In genomic region chr6:121522771-121523386, GRCh38 we compare ENCODE assay signal across 15 cellular contexts.
DNase-seq lines count a peak whose midpoint lies in the region; FAIRE-seq and TF ChIP-seq lines count a peak whose summit lies in the region.
"Had no signal": no experiment of that assay in that cellular context is flagged by ENCODE, and none has a peak within 500 bp of the region (broad histone marks: within the 10 kb centered on the region; RNA-seq: fewer than 3 reads in every experiment).

No MANE protein-coding gene starts in this region.

- peak overlapping the region; percentile 100 for H3K27ac ChIP-seq in endothelial cell of umbilical vein (ENCODE audit: insufficient read depth, low read depth, low read length)
- peak overlapping the region; percentile 8 for H3K27ac ChIP-seq in neural cell (ENCODE audit: low read length)
- H3K27ac ChIP-seq in uterus: peak overlapping the region; percentile 78 to 79
- H3K27ac ChIP-seq: 22Rv1, HL-60 had no signal

- peak overlapping the region in 1 of 3 experiments; percentile 20 for H3K4me3 ChIP-seq in endothelial cell of umbilical vein (replicated peaks in 1 of 3; ENCODE audit: insufficient read depth in 1 of 3, low read depth in 1 of 3, low read length in 3 of 3)
- no peak overlapping the region for H3K4me3 ChIP-seq in neural cell (ENCODE audit: low read length)
- peak overlapping the region; percentile 2 to 18 for H3K4me3 ChIP-seq in uterus

- peaks cover 48% of the 10 kb centered on the region for H3K4me1 ChIP-seq in endothelial cell of umbilical vein (ENCODE audit: control insufficient read depth, extremely low read depth, insufficient read depth, low read length)
- peaks cover 0 to 4% of the 10 kb centered on the region in 2 donors for H3K4me1 ChIP-seq in uterus

- H3K9me3 ChIP-seq in endothelial cell of umbilical vein (replicated peaks; ENCODE audit: control insufficient read depth, insufficient read depth, low read length): no peaks in the 10 kb centered on the region
- H3K9me3 ChIP-seq in neural cell (ENCODE audit: low read length): no peaks in the 10 kb centered on the region
- H3K9me3 ChIP-seq in uterus: no peaks in the 10 kb centered on the region

- no peak for FAIRE-seq in endothelial cell of umbilical vein (lab: Jason Lieb, UNC)

- TF ChIP-seq RAD21 in neural cell (conservative IDR thresholded peaks at IDR 0.05): no peak

- POLR2A ChIA-PET in endothelial cell of umbilical vein (lab: Charles Lee): interaction anchor here (0.8 to 4.5 kb wide), 6 partner anchors 11 to 143 kb away, joined by 3 to 94 read pairs (median 6); partner anchors contain the start of gene GJA1

- H3K36me3 ChIP-seq in endothelial cell of umbilical vein (ENCODE audit: control insufficient read depth in 2 of 2, extremely low read depth in 1 of 2, insufficient read depth in 2 of 2, low read length in 2 of 2) (no peaks in the 10 kb centered on the region), neural cell (ENCODE audit: insufficient read depth, low read length) (no peaks in the 10 kb centered on the region), uterus (no peaks in the 10 kb centered on the region)

- no peak for TF ChIP-seq CTCF in endothelial cell of umbilical vein (IDR thresholded peaks at IDR 0.05; ENCODE audit: extremely low read depth in 1 of 2, insufficient read depth in 1 of 2, low read depth in 1 of 2, low read length in 2 of 2)
- TF ChIP-seq CTCF in neural cell (IDR thresholded peaks at IDR 0.05; ENCODE audit: poor library complexity, severe bottlenecking): no peak
- TF ChIP-seq CTCF in uterus (IDR thresholded peaks at IDR 0.05): no peak

- CTCF ChIA-PET in endothelial cell of umbilical vein (lab: Charles Lee): interaction anchor here (0.6 to 3.4 kb wide), 19 partner anchors 9 to 661 kb away, joined by 3 to 41 read pairs (median 5); partner anchors contain the start of genes GJA1 and TBC1D32

- TF ChIP-seq POLR2A in endothelial cell of umbilical vein (IDR thresholded peaks at IDR 0.05; ENCODE audit: low read depth, low read length) (peak; percentile 20), uterus (IDR thresholded peaks at IDR 0.05) (no peak)

- peak overlapping the region; percentile 96 for H3K9ac ChIP-seq in endothelial cell of umbilical vein (replicated peaks; ENCODE audit: extremely low read depth, insufficient read depth, low read length)
- no peak overlapping the region for H3K9ac ChIP-seq in neural cell (ENCODE audit: low read length)

- no peak for TF ChIP-seq EP300 in neural cell (conservative IDR thresholded peaks at IDR 0.05; ENCODE audit: poor library complexity, severe bottlenecking)

- TSS peak; percentile 45 for BruUV-seq in endothelial cell of umbilical vein (replicated peaks; lab: Mats Ljungman, UMichigan)

- dilution Hi-C loops in endothelial cell of umbilical vein (cut with MboI; ENCODE audit: extremely low pct_ligation_motif_present, low sequenced_read_pairs): no loop called here

- H3K9me1 ChIP-seq in endothelial cell of umbilical vein (replicated peaks; ENCODE audit: control insufficient read depth, extremely low read depth, insufficient read depth, low read length): no peaks in the 10 kb centered on the region

- H3K4me2 ChIP-seq in endothelial cell of umbilical vein (ENCODE audit: insufficient read depth, low read length): peak overlapping the region; percentile 66
- H3K4me2 ChIP-seq in neural cell (ENCODE audit: low read length): no peak overlapping the region

- H2AFZ ChIP-seq in endothelial cell of umbilical vein (ENCODE audit: low read depth, low read length) (no peak overlapping the region), neural cell (ENCODE audit: low read depth, low read length) (no peak overlapping the region)

- H4K20me1 ChIP-seq in endothelial cell of umbilical vein (replicated peaks; ENCODE audit: control insufficient read depth, extremely low read depth, insufficient read depth, low read length): no peaks in the 10 kb centered on the region
- H4K20me1 ChIP-seq in neural cell (ENCODE audit: insufficient read depth): no peaks in the 10 kb centered on the region

- intact Hi-C loops in endothelial cell of umbilical vein (cut with micrococcal nuclease) (loop anchor here (1.0 to 5.0 kb wide), 10 partner anchors 20 to 326 kb away; partner anchors contain the start of genes GJA1 and TBC1D32), uterus (cut with DNase I; ENCODE audit: low total_unique reads) (no loop called here)

- no peaks in the 10 kb centered on the region for H3K27me3 ChIP-seq in endothelial cell of umbilical vein (ENCODE audit: control insufficient read depth in 2 of 2, insufficient read depth in 2 of 2, low read length in 2 of 2)
- H3K27me3 ChIP-seq in neural cell (ENCODE audit: insufficient read depth, low read depth, low read length): no peaks in the 10 kb centered on the region
- no peaks in the 10 kb centered on the region for H3K27me3 ChIP-seq in uterus

- H3K79me2 ChIP-seq in endothelial cell of umbilical vein (ENCODE audit: control insufficient read depth, insufficient read depth, low read length) (no peaks in the 10 kb centered on the region), neural cell (replicated peaks; ENCODE audit: insufficient read depth, low read length) (no peaks in the 10 kb centered on the region)

- no peaks in the 10 kb centered on the region for H3F3A ChIP-seq in neural cell (ENCODE audit: insufficient read depth, low read length, poor library complexity, severe bottlenecking)

- no peaks in the 10 kb centered on the region for H3K9me2 ChIP-seq in neural cell (ENCODE audit: insufficient read depth, low read length)

- DNase-seq in NCI-H2227 (lab: John Stamatoyannopoulos, UW; ENCODE audit: unreplicated experiment): peak; percentile 8
- no peak for DNase-seq in NCI-H2227 treated with DMSO at 0.1 percent for 48 hours (lab: John Stamatoyannopoulos, UW)
- DNase-seq in endothelial cell of umbilical vein (ENCODE audit: low read depth, low spot score): no peak
- no peak for DNase-seq in uterus
- DNase-seq in stimulated activated CD4-positive, alpha-beta T cell treated with anti-CD3 and anti-CD28 coated beads, Interleukin-4, amount 100 ng/mL, for 4 hours: no peak
- DNase-seq in activated effector memory CD4-positive, alpha-beta T cell treated with Interleukin-2 at 50 U/mL for 16 hours: no peak
- DNase-seq in ecto neural progenitor cell (ENCODE audit: low spot score): no peak
- DNase-seq: activated CD4-positive, alpha-beta T cell treated with anti-CD3 and anti-CD28 coated beads, Interleukin-2, amount 10 ng/mL, durations not matched to agents 24 days and 14 days; activated naive CD4-positive, alpha-beta T cell treated with Interleukin-2 at 50 U/mL for 16 hours; DMS 273 treated with DMSO at 0.1 percent for 48 hours; NCI-H1105; SW 1271 had no signal

TF ChIP-seq in endothelial cell of umbilical vein, 7 proteins besides CTCF, POLR2A, EP300 and RAD21:
- TF ChIP-seq GATA2 (IDR thresholded peaks at IDR 0.05; ENCODE audit: insufficient read depth, insufficient read length, low read depth, low read length): no peak
- TF ChIP-seq JUN (IDR thresholded peaks at IDR 0.05; ENCODE audit: borderline replicate concordance, insufficient read depth, insufficient read length, low read depth): no peak
- TF ChIP-seq MYC (IDR thresholded peaks at IDR 0.05; ENCODE audit: low read depth, low read length): no peak

TF ChIP-seq in neural cell, 6 proteins besides CTCF, POLR2A, EP300 and RAD21:
- TF ChIP-seq MXI1 (conservative IDR thresholded peaks at IDR 0.05; ENCODE audit: poor library complexity, severe bottlenecking) (no peak), TAF1 (IDR thresholded peaks at IDR 0.05; ENCODE audit: low read depth) (no peak), SMC3 (conservative IDR thresholded peaks at IDR 0.05; ENCODE audit: poor library complexity) (no peak), POLR2AphosphoS5 (IDR thresholded peaks at IDR 0.05) (no peak), EZH2 (IDR thresholded peaks at IDR 0.05; ENCODE audit: borderline replicate concordance, insufficient read depth, low read length, poor library complexity, severe bottlenecking) (no peak)
- TF ChIP-seq, protein P1, sequence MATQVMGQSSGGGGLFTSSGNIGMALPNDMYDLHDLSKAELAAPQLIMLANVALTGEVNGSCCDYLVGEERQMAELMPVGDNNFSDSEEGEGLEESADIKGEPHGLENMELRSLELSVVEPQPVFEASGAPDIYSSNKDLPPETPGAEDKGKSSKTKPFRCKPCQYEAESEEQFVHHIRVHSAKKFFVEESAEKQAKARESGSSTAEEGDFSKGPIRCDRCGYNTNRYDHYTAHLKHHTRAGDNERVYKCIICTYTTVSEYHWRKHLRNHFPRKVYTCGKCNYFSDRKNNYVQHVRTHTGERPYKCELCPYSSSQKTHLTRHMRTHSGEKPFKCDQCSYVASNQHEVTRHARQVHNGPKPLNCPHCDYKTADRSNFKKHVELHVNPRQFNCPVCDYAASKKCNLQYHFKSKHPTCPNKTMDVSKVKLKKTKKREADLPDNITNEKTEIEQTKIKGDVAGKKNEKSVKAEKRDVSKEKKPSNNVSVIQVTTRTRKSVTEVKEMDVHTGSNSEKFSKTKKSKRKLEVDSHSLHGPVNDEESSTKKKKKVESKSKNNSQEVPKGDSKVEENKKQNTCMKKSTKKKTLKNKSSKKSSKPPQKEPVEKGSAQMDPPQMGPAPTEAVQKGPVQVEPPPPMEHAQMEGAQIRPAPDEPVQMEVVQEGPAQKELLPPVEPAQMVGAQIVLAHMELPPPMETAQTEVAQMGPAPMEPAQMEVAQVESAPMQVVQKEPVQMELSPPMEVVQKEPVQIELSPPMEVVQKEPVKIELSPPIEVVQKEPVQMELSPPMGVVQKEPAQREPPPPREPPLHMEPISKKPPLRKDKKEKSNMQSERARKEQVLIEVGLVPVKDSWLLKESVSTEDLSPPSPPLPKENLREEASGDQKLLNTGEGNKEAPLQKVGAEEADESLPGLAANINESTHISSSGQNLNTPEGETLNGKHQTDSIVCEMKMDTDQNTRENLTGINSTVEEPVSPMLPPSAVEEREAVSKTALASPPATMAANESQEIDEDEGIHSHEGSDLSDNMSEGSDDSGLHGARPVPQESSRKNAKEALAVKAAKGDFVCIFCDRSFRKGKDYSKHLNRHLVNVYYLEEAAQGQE (IDR thresholded peaks at IDR 0.05; ENCODE audit: borderline replicate concordance): no peak

Comparison
In these comparisons a context has a peak if more than half of its experiments do, and no peak if none do; other contexts are left out.
1. H3K27ac ChIP-seq: peak in every context shown above with its lines; median percentile 100 in endothelial cell of umbilical vein; 78 in uterus; 8 in neural cell.